In the genomic region with DNA sequence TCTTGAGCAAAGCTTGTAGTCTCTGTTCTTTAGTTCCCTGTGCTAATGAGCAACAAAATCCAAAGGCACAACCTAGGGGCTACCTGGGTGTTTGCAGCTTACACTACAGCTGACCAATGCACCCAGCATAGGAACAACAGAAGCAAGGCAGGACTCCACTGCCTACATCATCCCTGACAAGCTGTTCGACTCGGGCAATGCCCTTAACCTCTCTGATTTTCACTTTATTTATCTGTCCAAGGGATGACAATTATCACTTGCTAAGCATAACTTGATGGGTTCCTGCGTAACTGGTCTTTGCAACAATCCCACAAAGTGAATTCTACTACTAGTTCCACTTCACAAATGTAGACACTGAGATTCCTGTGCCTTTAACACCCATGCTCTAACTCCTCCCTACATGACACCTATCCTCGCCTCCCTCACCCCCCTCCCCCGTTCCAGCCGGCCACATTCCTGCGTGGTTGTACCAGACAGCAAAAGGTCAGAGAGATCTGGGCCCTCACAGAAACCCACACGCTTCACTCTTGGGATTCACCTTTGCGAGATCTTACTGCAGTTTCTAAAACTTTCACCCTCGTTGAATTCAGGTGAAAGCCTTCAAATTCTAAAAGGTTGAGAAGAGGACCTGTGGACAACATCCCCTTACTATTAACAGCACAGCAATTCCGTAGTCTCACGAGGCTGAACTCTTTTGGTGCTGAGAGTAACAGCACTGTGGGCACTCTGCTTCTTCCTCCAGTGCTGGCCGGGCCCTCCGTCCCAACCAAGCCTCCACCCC, we compare ENCODE assay signal across 8 cellular contexts. TPM values are rescaled to one million over a fixed set of nuclear protein-coding genes. Genes with fewer than 3 reads are reported as not detected.
A peak's percentile ranks its signal among the peaks of the same experiment; 100 is the strongest.
DNase-seq lines count a peak whose midpoint lies in the region; TF ChIP-seq lines count a peak whose summit lies in the region.

No MANE protein-coding gene starts in this region.

- peak overlapping the region; percentile 38 for H3K18ac ChIP-seq in H9 (ENCODE audit: insufficient read length, low read depth, low read length)

- no peak overlapping the region for H2BK15ac ChIP-seq in H9 (ENCODE audit: low read depth, low read length)

- no peak overlapping the region for H2BK12ac ChIP-seq in H9 (ENCODE audit: insufficient read length, low read depth, low read length)

- H3K56ac ChIP-seq in H9 (ENCODE audit: insufficient read length, low read depth, low read length), result no peak overlapping the region

- H3K79me2 ChIP-seq in H9 (ENCODE audit: insufficient read depth, low read length), result peaks cover 7% of the 10 kb centered on the region; the same call in 1 of the 2 replicates

- H3K9me3 ChIP-seq in H9 (ENCODE audit: control insufficient read depth, low read depth, low read length) (no peaks in the 10 kb centered on the region), SJCRH30 (replicated peaks) (no peaks in the 10 kb centered on the region), breast epithelium (no peaks in the 10 kb centered on the region)

- H3K4me3 ChIP-seq in SJCRH30 (peak overlapping the region; percentile 79), breast epithelium (peak overlapping the region; percentile 69 to 90 (median 82))

- TF ChIP-seq POLR2A in breast epithelium (IDR thresholded peaks at IDR 0.05), result no peak

- WGBS in H9 (ENCODE audit: extremely low coverage, insufficient read length, low lambda C conversion rate), result no CpG with 5 or more reads among the region's 14 CpGs

- H3K36me3 Mint-ChIP-seq in H9 (ENCODE audit: insufficient read depth in 1 of 3, low read depth in 3 of 3), result peaks cover 0 to 12% (median 0%) of the 10 kb centered on the region in 3 experiments; a peak in 5 of 7 replicates

- H3K36me3 ChIP-seq in SJCRH30 (no peaks in the 10 kb centered on the region), breast epithelium (no peaks in the 10 kb centered on the region)

- H3K27me3 Mint-ChIP-seq in H9 (ENCODE audit: low read depth), result no peaks in the 10 kb centered on the region

- no peak overlapping the region for H2AK5ac ChIP-seq in H9 (ENCODE audit: insufficient read length, low read length)

- no peak overlapping the region for H4K91ac ChIP-seq in H9 (ENCODE audit: insufficient read length, low read depth, low read length)

- H3K23ac ChIP-seq in H9 (ENCODE audit: insufficient read length, low read depth, low read length), result no peak overlapping the region

- peaks cover 12 to 20% of the 10 kb centered on the region in 2 experiments for H3K4me1 Mint-ChIP-seq in H9

- H3K27me3 ChIP-seq in H9 (ENCODE audit: insufficient read depth, low read length), result no peaks in the 10 kb centered on the region
- H3K27me3 ChIP-seq in SJCRH30, result no peaks in the 10 kb centered on the region
- H3K27me3 ChIP-seq in breast epithelium, result no peaks in the 10 kb centered on the region

- no peak overlapping the region for H2BK20ac ChIP-seq in H9 (ENCODE audit: low read depth, low read length, poor library complexity, severe bottlenecking)

- H4K8ac ChIP-seq in H9 (replicated peaks; ENCODE audit: insufficient read length, low read depth, low read length), result no peak overlapping the region

- H2BK5ac ChIP-seq in H9 (ENCODE audit: insufficient read length, low read length), result no peak overlapping the region

- peak overlapping the region; percentile 29; the same call in 1 of the 2 replicates for H3K14ac ChIP-seq in H9 (ENCODE audit: insufficient read depth, low read length)

- DNase-seq in H9 (peak; percentile 25), SJCRH30 (peak; percentile 49), breast epithelium (ENCODE audit: low spot score in 2 of 2) (peak; percentile 38 to 58), kidney glomerular epithelial cell (lab: John Stamatoyannopoulos, UW) (peak; percentile 66), NCI-H1048 (lab: John Stamatoyannopoulos, UW) (no peak), NCI-H748 (lab: John Stamatoyannopoulos, UW; ENCODE audit: unreplicated experiment) (no peak), NCI-H2081 (lab: John Stamatoyannopoulos, UW) (no peak)
- peak; percentile 26 for DNase-seq in stimulated activated CD4-positive, alpha-beta T cell treated with anti-CD3 and anti-CD28 coated beads, Interleukin-2, amount 100 ng/mL, for 4 hours (ENCODE audit: low read depth)

- H3K4me2 ChIP-seq in H9 (ENCODE audit: insufficient read depth, insufficient read length, low read length), result peak overlapping the region; percentile 86

- H2AFZ ChIP-seq in H9 (ENCODE audit: low read length), result no peak overlapping the region

- TF ChIP-seq CTCF in H9 (conservative IDR thresholded peaks at IDR 0.05) (no peak), breast epithelium (IDR thresholded peaks at IDR 0.05) (no peak)

- intact Hi-C loops in breast epithelium (cut with DNase I; ENCODE audit: low total_unique reads), result no loop called here

- peak overlapping the region; percentile 14 for H3K9ac ChIP-seq in H9 (ENCODE audit: extremely low read depth, insufficient read length, low read length)

- H3K27ac ChIP-seq in H9 (ENCODE audit: insufficient read length, low read depth, low read length) (no peak overlapping the region), SJCRH30 (peak overlapping the region; percentile 47), breast epithelium (peak overlapping the region; percentile 90 to 91)

- peaks cover 5% of the 10 kb centered on the region for H3K23me2 ChIP-seq in H9 (ENCODE audit: insufficient read length, low read depth, low read length, poor library complexity, severe bottlenecking)

- H3K4me1 ChIP-seq in H9 (ENCODE audit: insufficient read depth, low read length), result peaks cover 14% of the 10 kb centered on the region; the same call in 1 of the 2 replicates
- H3K4me1 ChIP-seq in SJCRH30, result no peaks in the 10 kb centered on the region; the same call in 1 of the 2 replicates
- peaks cover 11 to 15% of the 10 kb centered on the region in 2 donors for H3K4me1 ChIP-seq in breast epithelium

- H2BK120ac ChIP-seq in H9 (ENCODE audit: low read depth, low read length, poor library complexity, severe bottlenecking), result no peak overlapping the region

- H4K20me1 ChIP-seq in H9 (ENCODE audit: control insufficient read depth, insufficient read depth, insufficient read length), result no peaks in the 10 kb centered on the region

- no peak overlapping the region for H3T11ph ChIP-seq in H9 (ENCODE audit: low read length)

- H3K4ac ChIP-seq in H9 (ENCODE audit: low read depth, low read length), result no peak overlapping the region

- H3K9me3 Mint-ChIP-seq in H9, result no peaks in the 10 kb centered on the region

- H4K5ac ChIP-seq in H9 (ENCODE audit: insufficient read length, low read depth, low read length), result no peak overlapping the region

- peak overlapping the region; percentile 94 to 97 for H3K4me3 Mint-ChIP-seq in H9

- peaks cover 5% of the 10 kb centered on the region for H3K79me1 ChIP-seq in H9 (ENCODE audit: insufficient read depth, low read depth, low read length, poor library complexity, severe bottlenecking)

- H3K27ac Mint-ChIP-seq in H9, result peak overlapping the region in 2 of 3 experiments; percentile 5 to 75; a peak in 3 of 7 replicates

RNA-seq across cellular contexts. Expression of gene IPPK, which starts 1.0 kb away (rescaled TPM):
- 10.7 and 12.9 TPM in 2 replicates for total RNA-seq in H9 (2021)
- 15.8 and 16.7 TPM in 2 replicates for total RNA-seq in SJCRH30 (2014; rRNA removed; shearing (Covaris generic))
- 10 to 100 TPM in 2 of 3 donors, 1 to 10 TPM in 1; 5.8 to 22.8 (median 12.1) TPM for total RNA-seq in breast epithelium

Comparison
In these comparisons a context has a peak if more than half of its experiments do, and no peak if none do; other contexts are left out.
1. DNase-seq: peak in H9 (single experiment), SJCRH30 (2 of 2), breast epithelium (2 of 2), kidney glomerular epithelial cell (single experiment) and stimulated activated CD4-positive, alpha-beta T cell treated with anti-CD3 and anti-CD28 coated beads, Interleukin-2, amount 100 ng/mL, for 4 hours (single experiment); none in NCI-H1048 (single experiment), NCI-H748 (single experiment) and NCI-H2081 (0 of 2).